Comparison of ENCODE assay signal across 12 cellular contexts in the genomic region with DNA sequence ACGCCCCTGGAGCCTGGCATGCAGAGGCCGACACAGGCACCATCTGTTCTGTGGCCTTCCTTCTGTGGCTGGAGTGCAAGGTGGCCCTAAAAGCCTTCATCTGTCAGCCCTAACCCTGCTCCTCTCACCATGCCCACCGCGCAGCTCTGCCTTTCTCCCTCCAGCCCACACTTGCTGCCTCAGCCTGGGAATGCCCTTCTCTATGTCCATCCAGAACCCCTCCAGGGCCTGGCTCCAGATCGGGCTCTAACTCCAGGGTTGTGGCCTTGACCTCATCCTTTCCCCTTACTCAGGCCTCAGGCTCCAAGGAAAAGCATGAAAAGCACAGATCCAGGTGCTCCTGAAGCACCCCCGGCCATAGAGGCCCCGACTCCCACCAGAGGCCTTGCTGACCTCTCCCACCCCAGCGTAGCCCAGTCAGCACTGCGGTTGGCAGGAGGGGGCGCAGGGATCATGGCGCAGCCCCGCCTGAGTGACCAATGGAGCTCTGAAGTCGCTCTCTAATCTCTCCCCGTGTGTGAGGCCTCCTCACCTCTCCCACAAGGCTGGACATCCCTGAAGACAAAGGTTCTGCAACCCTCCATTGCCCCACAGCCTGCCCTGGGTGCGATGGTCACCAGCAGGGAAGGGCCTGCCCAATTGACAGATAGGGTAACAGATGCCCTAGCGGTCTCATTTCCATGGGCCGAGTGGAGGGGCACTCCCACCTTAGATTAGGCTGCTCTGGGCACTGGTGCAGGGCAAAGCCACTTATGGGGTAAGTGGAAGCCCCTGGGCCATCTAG. TPM values are rescaled to one million over a fixed set of nuclear protein-coding genes. Genes with fewer than 3 reads are reported as not detected.
DNase-seq lines count a peak whose midpoint lies in the region; ATAC-seq and TF ChIP-seq lines count a peak whose summit lies in the region.
"Had no signal": no experiment of that assay in that cellular context is flagged by ENCODE, and none has a peak within 500 bp of the region (broad histone marks: within the 10 kb centered on the region; RNA-seq: fewer than 3 reads in every experiment).

No MANE protein-coding gene starts in this region.

- H3K4me3 Mint-ChIP-seq in chondrocyte (ENCODE audit: unreplicated experiment) = peak overlapping the region; percentile 28
- no peak overlapping the region for H3K4me3 Mint-ChIP-seq in stimulated activated naive B cell treated with anti-CD40 and anti-IgM and Interleukin-4, amounts not matched to agents 10 μg/mL and 1 μg/mL and 100 μg/mL, for 72 hours
- no peak overlapping the region for H3K4me3 Mint-ChIP-seq in activated CD8-positive, alpha-beta T cell treated with anti-CD3 and anti-CD28 coated beads for 36 hours
- H3K4me3 Mint-ChIP-seq: CD8-positive, alpha-beta memory T cell had no signal

- H3K56ac ChIP-seq in IMR-90 (ENCODE audit: extremely low read depth, insufficient read depth, low read length) (no peak overlapping the region; the same call in 1 of the 2 replicates), mesendoderm (ENCODE audit: low read length) (no peak overlapping the region)

- peak overlapping the region; percentile 99 for H2AK9ac ChIP-seq in IMR-90 (replicated peaks; ENCODE audit: low read depth, low read length, poor library complexity)

- H4K5ac ChIP-seq in IMR-90 (ENCODE audit: low read depth, low read length) = peak overlapping the region; percentile 80
- H4K5ac ChIP-seq in mesendoderm (ENCODE audit: low read length) = no peak overlapping the region

- peak overlapping the region; percentile 95 for H4K91ac ChIP-seq in IMR-90 (ENCODE audit: insufficient read depth, low read depth, low read length)

- peak overlapping the region; percentile 91 for H3K27ac Mint-ChIP-seq in chondrocyte (ENCODE audit: unreplicated experiment)
- H3K27ac Mint-ChIP-seq in stimulated activated naive B cell treated with anti-CD40 and anti-IgM and Interleukin-4, amounts not matched to agents 10 μg/mL and 1 μg/mL and 100 μg/mL, for 72 hours = peak overlapping the region; percentile 11
- H3K27ac Mint-ChIP-seq in activated CD8-positive, alpha-beta T cell treated with anti-CD3 and anti-CD28 coated beads for 36 hours = no peak overlapping the region
- H3K27ac Mint-ChIP-seq: CD8-positive, alpha-beta memory T cell had no signal

- no peak for DNase-seq in IMR-90
- DNase-seq in chondrocyte (ENCODE audit: low spot score) = peak; percentile 72
- DNase-seq in mesendoderm = no peak
- DNase-seq in stimulated activated naive B cell treated with anti-CD40 and anti-IgM and Interleukin-4, amounts not matched to agents 10 μg/mL and 1 μg/mL and 100 μg/mL, for 72 hours = no peak
- DNase-seq in activated CD8-positive, alpha-beta T cell treated with anti-CD3 and anti-CD28 coated beads for 36 hours = no peak
- no peak for DNase-seq in GOT3 (lab: John Stamatoyannopoulos, UW)
- DNase-seq in GF-D8 (lab: John Stamatoyannopoulos, UW) = no peak
- DNase-seq: activated CD4-positive, alpha-beta T cell treated with anti-CD3 and anti-CD28 coated beads for 48 hours; NCI-H1436; retina had no signal

- H2BK20ac ChIP-seq in IMR-90 (ENCODE audit: low read depth, low read length) = peak overlapping the region; percentile 89

- H2BK15ac ChIP-seq in IMR-90 (ENCODE audit: low read depth, low read length) = peak overlapping the region; percentile 82; the same call in 2 of the 3 replicates
- no peak overlapping the region for H2BK15ac ChIP-seq in mesendoderm (replicated peaks; ENCODE audit: low read depth)

- H3K18ac ChIP-seq in IMR-90 (ENCODE audit: low read depth, low read length) (peak overlapping the region; percentile 96), mesendoderm (ENCODE audit: low read length) (no peak overlapping the region)

- POLR2A ChIA-PET in IMR-90 (lab: Charles Lee; ENCODE audit: unreplicated experiment) = no interaction called here
- POLR2A ChIA-PET in activated CD8-positive, alpha-beta T cell treated with anti-CD3 and anti-CD28 coated beads for 36 hours (lab: Charles Lee) = interaction anchor here (0.8 kb wide), 1 partner anchor 9 kb away, joined by 3 read pairs; no protein-coding TSS in a partner anchor

- H2AK5ac ChIP-seq in IMR-90 (ENCODE audit: low read depth, low read length) (peak overlapping the region; percentile 98), mesendoderm (ENCODE audit: low read length) (no peak overlapping the region)

- TF ChIP-seq POLR2A in IMR-90 (IDR thresholded peaks at IDR 0.05; ENCODE audit: low read depth, low read length) = no peak

- TF ChIP-seq CTCF in IMR-90 (conservative IDR thresholded peaks at IDR 0.05; ENCODE audit: low read depth, low read length) (no peak), chondrocyte (IDR thresholded peaks at IDR 0.05) (no peak)
- no peak for TF ChIP-seq CTCF in activated CD8-positive, alpha-beta T cell treated with anti-CD3 and anti-CD28 coated beads for 36 hours (IDR thresholded peaks at IDR 0.05)

- in situ Hi-C loops in IMR-90 (cut with MboI; ENCODE audit: low sequenced_read_pairs) = no loop called here

- H3K14ac ChIP-seq in IMR-90 (replicated peaks; ENCODE audit: low read depth, low read length) = peak overlapping the region; percentile 95

- peaks cover 60% of the 10 kb centered on the region for H3K9me1 ChIP-seq in IMR-90 (ENCODE audit: insufficient read depth, low read length)

- H3K79me1 ChIP-seq in IMR-90 (ENCODE audit: low read depth in 1 of 2, low read length in 2 of 2) = peaks cover 73 to 99% of the 10 kb centered on the region in 2 experiments
- no peaks in the 10 kb centered on the region for H3K79me1 ChIP-seq in mesendoderm (ENCODE audit: low read length)

- H3K9me3 Mint-ChIP-seq in chondrocyte (ENCODE audit: low read depth) = no peaks in the 10 kb centered on the region
- H3K9me3 Mint-ChIP-seq in stimulated activated naive B cell treated with anti-CD40 and anti-IgM and Interleukin-4, amounts not matched to agents 10 μg/mL and 1 μg/mL and 100 μg/mL, for 72 hours = no peaks in the 10 kb centered on the region
- no peaks in the 10 kb centered on the region for H3K9me3 Mint-ChIP-seq in activated CD8-positive, alpha-beta T cell treated with anti-CD3 and anti-CD28 coated beads for 36 hours
- H3K9me3 Mint-ChIP-seq: CD8-positive, alpha-beta memory T cell had no signal

- no TSS peak for BruUV-seq in IMR-90 (replicated peaks; lab: Mats Ljungman, UMichigan)

- H3K27me3 ChIP-seq in IMR-90 (ENCODE audit: control insufficient read depth, insufficient read depth, low read length) = no peaks in the 10 kb centered on the region
- no peaks in the 10 kb centered on the region for H3K27me3 ChIP-seq in mesendoderm (ENCODE audit: insufficient read depth, low read length, poor library complexity)

- peaks cover 80% of the 10 kb centered on the region for H3K4me1 Mint-ChIP-seq in chondrocyte (ENCODE audit: low read depth)
- peaks cover 0 to 2% of the 10 kb centered on the region in 2 donors for H3K4me1 Mint-ChIP-seq in stimulated activated naive B cell treated with anti-CD40 and anti-IgM and Interleukin-4, amounts not matched to agents 10 μg/mL and 1 μg/mL and 100 μg/mL, for 72 hours
- peaks cover 15% of the 10 kb centered on the region for H3K4me1 Mint-ChIP-seq in activated CD8-positive, alpha-beta T cell treated with anti-CD3 and anti-CD28 coated beads for 36 hours (ENCODE audit: low read depth)

- H2BK120ac ChIP-seq in IMR-90 (ENCODE audit: low read depth, low read length) (peak overlapping the region; percentile 95), mesendoderm (ENCODE audit: low read depth, low read length) (no peak overlapping the region)

- TF ChIP-seq RAD21 in IMR-90 (IDR thresholded peaks at IDR 0.05; ENCODE audit: low read length) = no peak

- H3K79me2 ChIP-seq in mesendoderm (ENCODE audit: control insufficient read depth, insufficient read depth, low read length) = no peaks in the 10 kb centered on the region

- peak overlapping the region; percentile 98 for H2BK5ac ChIP-seq in IMR-90 (ENCODE audit: low read depth, low read length, poor library complexity, severe bottlenecking)
- H2BK5ac ChIP-seq in mesendoderm (ENCODE audit: low read length) = no peak overlapping the region

- WGBS in IMR-90 (ENCODE audit: extremely low coverage in 2 of 2, insufficient read length in 1 of 2), 2 experiments = 83% methylated on average over 6 of the region's 17 CpGs; no CpG with 5 or more reads in 1 of the 2 experiments
- WGBS in mesendoderm (ENCODE audit: extremely low coverage, insufficient coverage, low lambda C conversion rate) = no CpG with 5 or more reads among the region's 17 CpGs

- H4K8ac ChIP-seq in IMR-90 (ENCODE audit: low read depth in 2 of 2, low read length in 2 of 2) = peak overlapping the region; percentile 92 to 93; a peak in 3 of 4 replicates
- no peak overlapping the region for H4K8ac ChIP-seq in mesendoderm (ENCODE audit: low read depth, low read length)

- peak overlapping the region; percentile 97 for H3K4ac ChIP-seq in IMR-90 (ENCODE audit: low read depth, low read length)
- H3K4ac ChIP-seq in mesendoderm (ENCODE audit: low read depth, low read length) = no peak overlapping the region

- H3K27ac ChIP-seq in IMR-90 (ENCODE audit: insufficient read depth, low read length) = peak overlapping the region; percentile 98
- no peak overlapping the region for H3K27ac ChIP-seq in mesendoderm (ENCODE audit: low read depth, low read length)

- ATAC-seq in IMR-90 (ENCODE audit: low read depth) (no peak), HG02938 (IDR thresholded peaks at IDR 0.05; ENCODE audit: unreplicated experiment) (no peak)
- ATAC-seq in stimulated activated naive B cell treated with anti-CD40 and anti-IgM and Interleukin-4, amounts not matched to agents 10 μg/mL and 1 μg/mL and 100 μg/mL, for 72 hours (replicated peaks) = no peak
- ATAC-seq in activated CD8-positive, alpha-beta T cell treated with anti-CD3 and anti-CD28 coated beads for 36 hours = no peak

- peaks cover 50% of the 10 kb centered on the region for H3K36me3 ChIP-seq in IMR-90 (ENCODE audit: control insufficient read depth, insufficient read depth, low read length)
- H3K36me3 ChIP-seq in mesendoderm (ENCODE audit: control insufficient read depth, insufficient read depth, low read length) = no peaks in the 10 kb centered on the region

- H2AFZ ChIP-seq in IMR-90 (replicated peaks; ENCODE audit: low read length, poor library complexity) = peak overlapping the region; percentile 67

- intact Hi-C loops in IMR-90 (cut with micrococcal nuclease) = no loop called here
- intact Hi-C loops in activated CD8-positive, alpha-beta T cell treated with anti-CD3 and anti-CD28 coated beads for 36 hours (cut with micrococcal nuclease) = no loop called here

- no peaks in the 10 kb centered on the region for H3K27me3 Mint-ChIP-seq in chondrocyte (ENCODE audit: low read depth)
- H3K27me3 Mint-ChIP-seq in stimulated activated naive B cell treated with anti-CD40 and anti-IgM and Interleukin-4, amounts not matched to agents 10 μg/mL and 1 μg/mL and 100 μg/mL, for 72 hours = peaks cover 10 to 34% of the 10 kb centered on the region in 2 donors
- no peaks in the 10 kb centered on the region for H3K27me3 Mint-ChIP-seq in activated CD8-positive, alpha-beta T cell treated with anti-CD3 and anti-CD28 coated beads for 36 hours

- H3K9ac ChIP-seq in IMR-90 (ENCODE audit: low read depth, low read length) (peak overlapping the region; percentile 68), mesendoderm (ENCODE audit: low read length) (no peak overlapping the region)

- dilution Hi-C loops in IMR-90 (cut with HindIII; ENCODE audit: low sequenced_read_pairs, unreplicated experiment) = no loop called here

- peaks cover 42% of the 10 kb centered on the region for H4K20me1 ChIP-seq in IMR-90 (ENCODE audit: insufficient read depth, low read length)

- H3K23ac ChIP-seq in IMR-90 (ENCODE audit: low read depth, low read length) (peak overlapping the region; percentile 89; the same call in 1 of the 2 replicates), mesendoderm (ENCODE audit: low read length) (peak overlapping the region; percentile 74)

- H3K4me1 ChIP-seq in IMR-90 (ENCODE audit: control insufficient read depth, insufficient read depth, low read length) (peaks cover 75% of the 10 kb centered on the region), mesendoderm (ENCODE audit: control insufficient read depth, low read depth, low read length) (peaks cover 12% of the 10 kb centered on the region)

- H3K4me2 ChIP-seq in IMR-90 (ENCODE audit: low read depth, low read length) = peak overlapping the region; percentile 27; the same call in 1 of the 2 replicates
- no peak overlapping the region for H3K4me2 ChIP-seq in mesendoderm (ENCODE audit: low read length)

- CTCF ChIA-PET in IMR-90 (lab: Yijun Ruan, JAX) = no interaction called here
- CTCF ChIA-PET in activated CD8-positive, alpha-beta T cell treated with anti-CD3 and anti-CD28 coated beads for 36 hours (lab: Charles Lee) = interaction anchor here (1.8 kb wide), 1 partner anchor 61 kb away, joined by 6 read pairs; no protein-coding TSS in a partner anchor

- no peaks in the 10 kb centered on the region for H3K9me3 ChIP-seq in IMR-90 (ENCODE audit: control insufficient read depth, insufficient read depth, low read length)

- peaks cover 2% of the 10 kb centered on the region for H3K36me3 Mint-ChIP-seq in chondrocyte (ENCODE audit: low read depth)
- H3K36me3 Mint-ChIP-seq in stimulated activated naive B cell treated with anti-CD40 and anti-IgM and Interleukin-4, amounts not matched to agents 10 μg/mL and 1 μg/mL and 100 μg/mL, for 72 hours = no peaks in the 10 kb centered on the region
- no peaks in the 10 kb centered on the region for H3K36me3 Mint-ChIP-seq in activated CD8-positive, alpha-beta T cell treated with anti-CD3 and anti-CD28 coated beads for 36 hours (ENCODE audit: low read depth)
- H3K36me3 Mint-ChIP-seq: CD8-positive, alpha-beta memory T cell had no signal

- no peak overlapping the region for H3K4me3 ChIP-seq in IMR-90 (ENCODE audit: insufficient read depth, low read depth, low read length)
- no peak overlapping the region for H3K4me3 ChIP-seq in mesendoderm (ENCODE audit: low read length)

RNA-seq across cellular contexts. Expression of a gene that starts 9.2 kb away (rescaled TPM):
- total RNA-seq in IMR-90 (2012; rRNA removed) (12.2 and 15.1 TPM in 2 replicates), chondrocyte (37.4 to 45.1 TPM (median 43.8 TPM) in 3 replicates)
- 25.9 and 29.9 TPM in 2 replicates for polyA plus RNA-seq in IMR-90 (2012; rRNA removed)
- 19.8 and 29.3 TPM in 2 replicates for polyA plus RNA-seq in IMR-90 (2012; cell fraction: cytosol; rRNA removed)
- polyA plus RNA-seq in IMR-90 (2012; cell fraction: nucleus; rRNA removed; ENCODE audit: low replicate concordance) = 22.4 and 28.3 TPM in 2 replicates
- polyA plus RNA-seq in mesendoderm (2013, experiment 1 of 2) = 4.7 TPM
- 5.0 TPM for polyA plus RNA-seq in mesendoderm (2013, experiment 2 of 2)
- total RNA-seq in activated CD8-positive, alpha-beta T cell treated with anti-CD3 and anti-CD28 coated beads for 36 hours = 1 to 10 TPM; 1.0 to 1.7 TPM
